Comparison of ENCODE assay signal across 25 cellular contexts in genomic region chr1:178908358-178908757, GRCh38. TPM values are rescaled to one million over a fixed set of nuclear protein-coding genes. Genes with fewer than 3 reads are reported as not detected.
DNase-seq lines count a peak whose midpoint lies in the region; ATAC-seq and TF ChIP-seq lines count a peak whose summit lies in the region.
"Had no signal": no experiment of that assay in that cellular context is flagged by ENCODE, and none has a peak within 500 bp of the region (broad histone marks: within the 10 kb centered on the region; RNA-seq: fewer than 3 reads in every experiment).

No MANE protein-coding gene starts in this region.

- H4K20me1 ChIP-seq in GM23248 (ENCODE audit: insufficient read depth) = 0 out of 2 replicates have a peak, but pooled peaks cover 3% of the 10 kb centered on the region

- peaks cover 27 to 35% of the 10 kb centered on the region in 2 donors for H3K36me3 Mint-ChIP-seq in CD4-positive, alpha-beta memory T cell
- peaks cover 80% of the 10 kb centered on the region for H3K36me3 Mint-ChIP-seq in CD4-positive, alpha-beta T cell (ENCODE audit: low read depth)

- no peak overlapping the region for H3K9ac ChIP-seq in GM23248

- H3K9me3 Mint-ChIP-seq in CD4-positive, alpha-beta memory T cell = peaks cover 0 to 8% (median 0%) of the 10 kb centered on the region in 8 donors
- H3K9me3 Mint-ChIP-seq in CD4-positive, alpha-beta T cell = peaks cover 3% of the 10 kb centered on the region
- H3K9me3 Mint-ChIP-seq: GM23338 had no signal

- H3K4me3 ChIP-seq in GM23248 (no peak overlapping the region), fibroblast of the aortic adventitia (ENCODE audit: low read depth, low read length) (no peak overlapping the region)
- H3K4me3 ChIP-seq in CD4-positive, alpha-beta memory T cell (ENCODE audit: low read length in 2 of 2) = no peak overlapping the region
- H3K4me3 ChIP-seq: gastrocnemius medialis, GM23338, lung, MG63, prostate gland, SK-N-MC, testis had no signal

- no peaks in the 10 kb centered on the region for H3K27me3 ChIP-seq in GM23248 (replicated peaks; ENCODE audit: insufficient read depth)
- no peaks in the 10 kb centered on the region for H3K27me3 ChIP-seq in CD4-positive, alpha-beta memory T cell (ENCODE audit: insufficient read depth, low read length)
- H3K27me3 ChIP-seq in CD4-positive, alpha-beta T cell (ENCODE audit: control insufficient read depth, insufficient read depth, low read length) = no peaks in the 10 kb centered on the region
- H3K27me3 ChIP-seq: brain microvascular endothelial cell, gastrocnemius medialis, MG63, testis had no signal

- CTCF ChIA-PET in CD4-positive, alpha-beta memory T cell (lab: Charles Lee; ENCODE audit: partially characterized antibody) = no interaction called here
- CTCF ChIA-PET in CD4-positive, alpha-beta T cell (lab: Charles Lee) = no interaction called here

- in situ Hi-C loops in GM23248 (cut with MboI) = no loop called here

- H3K27me3 Mint-ChIP-seq in CD4-positive, alpha-beta memory T cell = peaks cover 0 to 4% of the 10 kb centered on the region in 2 donors
- H3K27me3 Mint-ChIP-seq in CD4-positive, alpha-beta T cell = no peaks in the 10 kb centered on the region

- H3K4me2 ChIP-seq in GM23248 (ENCODE audit: unreplicated experiment) = peak overlapping the region; percentile 13
- H3K4me2 ChIP-seq: GM23338 had no signal

- no peak overlapping the region for H2AFZ ChIP-seq in GM23248
- H2AFZ ChIP-seq: GM23338 had no signal

- H3K4me3 Mint-ChIP-seq in CD4-positive, alpha-beta memory T cell = no peak overlapping the region
- no peak overlapping the region for H3K4me3 Mint-ChIP-seq in CD4-positive, alpha-beta T cell
- H3K4me3 Mint-ChIP-seq: GM23338 had no signal

- H3K27ac ChIP-seq in GM23248 = peak overlapping the region; percentile 26; the same call in 1 of the 2 replicates
- no peak overlapping the region for H3K27ac ChIP-seq in CD4-positive, alpha-beta memory T cell (ENCODE audit: low read depth, low read length)
- H3K27ac ChIP-seq in CD4-positive, alpha-beta T cell (ENCODE audit: low read depth, low read length) = no peak overlapping the region
- H3K27ac ChIP-seq: brain microvascular endothelial cell, gastrocnemius medialis, prostate gland, SK-N-MC, testis, VCaP had no signal

- H3K9me3 ChIP-seq in GM23248 (ENCODE audit: low read depth) = no peaks in the 10 kb centered on the region
- no peaks in the 10 kb centered on the region for H3K9me3 ChIP-seq in CD4-positive, alpha-beta memory T cell (ENCODE audit: control insufficient read depth in 1 of 2, low read length in 2 of 2)
- no peaks in the 10 kb centered on the region for H3K9me3 ChIP-seq in CD4-positive, alpha-beta T cell (ENCODE audit: control insufficient read depth, low read length)
- H3K9me3 ChIP-seq: gastrocnemius medialis, MG63, prostate gland, testis had no signal

- H3K9me2 ChIP-seq in GM23248 (ENCODE audit: insufficient read depth) = no peaks in the 10 kb centered on the region

- intact Hi-C loops in CD4-positive, alpha-beta memory T cell (cut with micrococcal nuclease) = no loop called here
- intact Hi-C loops in CD4-positive, alpha-beta T cell (cut with DNase I, micrococcal nuclease) = no loop called here

- POLR2A ChIA-PET in CD4-positive, alpha-beta memory T cell (lab: Charles Lee; ENCODE audit: partially characterized antibody) = no interaction called here
- POLR2A ChIA-PET in CD4-positive, alpha-beta T cell (lab: Charles Lee) = no interaction called here

- peaks cover 30% of the 10 kb centered on the region; the same call in 1 of the 2 replicates for H3K79me2 ChIP-seq in GM23248 (ENCODE audit: insufficient read depth)

- no peaks in the 10 kb centered on the region for H3K4me1 Mint-ChIP-seq in CD4-positive, alpha-beta memory T cell
- no peaks in the 10 kb centered on the region for H3K4me1 Mint-ChIP-seq in CD4-positive, alpha-beta T cell (ENCODE audit: low read depth)
- H3K4me1 Mint-ChIP-seq: GM23338 had no signal

- DNase-seq in GM23248 (peak; percentile 69), amniotic stem cell (lab: John Stamatoyannopoulos, UW) (peak; percentile 15), fibroblast of the aortic adventitia (ENCODE audit: low read depth) (peak; percentile 67)
- no peak for DNase-seq in CD4-positive, alpha-beta memory T cell
- no peak for DNase-seq in CD4-positive, alpha-beta T cell
- DNase-seq in activated naive CD4-positive, alpha-beta T cell (lab: John Stamatoyannopoulos, UW) = no peak
- DNase-seq: activated CD4-positive, alpha-beta T cell treated with anti-CD3 and anti-CD28 coated beads, Interleukin-2, amount 50 U/mL, for 1 hour; brain microvascular endothelial cell; COR-L47; gastrocnemius medialis; MG63; NCI-H1417; NCI-H2107; NCI-H526; RPMI8226; testis had no signal

- no peak for ATAC-seq in HG03135 (IDR thresholded peaks at IDR 0.05; ENCODE audit: unreplicated experiment)
- ATAC-seq in CD4-positive, alpha-beta T cell (ENCODE audit: poor library complexity) = no peak
- ATAC-seq: activated naive CD4-positive, alpha-beta T cell treated with anti-CD3 and anti-CD28 coated beads, Interleukin-2, amount 50 U/mL, for 72 hours; gastrocnemius medialis; GM23338 had no signal

- peaks cover 24% of the 10 kb centered on the region for H3K4me1 ChIP-seq in GM23248 (ENCODE audit: insufficient read depth)
- H3K4me1 ChIP-seq in CD4-positive, alpha-beta memory T cell (ENCODE audit: insufficient read depth, low read length) = no peaks in the 10 kb centered on the region
- H3K4me1 ChIP-seq: gastrocnemius medialis, prostate gland, testis had no signal

- peaks cover 30% of the 10 kb centered on the region for H3F3A ChIP-seq in GM23248 (ENCODE audit: insufficient read depth)

- no peak for TF ChIP-seq CTCF in fibroblast of the aortic adventitia (IDR thresholded peaks at IDR 0.05; ENCODE audit: insufficient read depth, low read length)
- TF ChIP-seq CTCF in CD4-positive, alpha-beta T cell (IDR thresholded peaks at IDR 0.05) = no peak

- H3K36me3 ChIP-seq in GM23248 (ENCODE audit: low read depth) = peaks cover 16% of the 10 kb centered on the region
- no peaks in the 10 kb centered on the region for H3K36me3 ChIP-seq in CD4-positive, alpha-beta memory T cell (ENCODE audit: insufficient read depth, low read length)
- H3K36me3 ChIP-seq: brain microvascular endothelial cell, gastrocnemius medialis, prostate gland had no signal

- WGBS in GM23248 (ENCODE audit: low coverage in 1 of 2, low lambda C conversion rate in 2 of 2, missing lambda C conversion rate in 2 of 2), 2 experiments = 24 to 28% methylated on average over 1 of the region's 1 CpG

- H3K27ac Mint-ChIP-seq in CD4-positive, alpha-beta memory T cell = no peak overlapping the region
- H3K27ac Mint-ChIP-seq in CD4-positive, alpha-beta T cell = no peak overlapping the region
- H3K27ac Mint-ChIP-seq: activated naive CD4-positive, alpha-beta T cell treated with anti-CD3 and anti-CD28 coated beads, Interleukin-2, amount 50 U/mL, for 72 hours; GM23338 had no signal

RNA-seq across cellular contexts. Expression of gene ANGPTL1, which starts 37.5 kb away (rescaled TPM):
- 3.5 and 4.7 TPM in 2 replicates for total RNA-seq in GM23248 (2014; rRNA removed; shearing (Covaris generic))
- 3.6 and 4.1 TPM in 2 replicates for polyA plus RNA-seq in GM23248 (2016; fragmentation: Nextera tagmentation; extraction: Ambion mirVana)
- 6.0 and 6.6 TPM in 2 replicates for total RNA-seq in fibroblast of the aortic adventitia (ENCODE audit: low replicate concordance)
- total RNA-seq in CD4-positive, alpha-beta memory T cell = not detected
- polyA plus RNA-seq in CD4-positive, alpha-beta memory T cell = not detected
- total RNA-seq in CD4-positive, alpha-beta T cell = not detected
- total RNA-seq: activated naive CD4-positive, alpha-beta T cell treated with anti-CD3 and anti-CD28 coated beads, Interleukin-2, amount 50 U/mL, for 72 hours; GM23338; T-helper 2 cell treated with Interferon-gamma antibody and Interleukin-4, amounts not matched to agents 100 ng/mL and 5 ng/mL, for 36 hours had no signal
- polyA plus RNA-seq: keratinocyte had no signal

Comparison
In these comparisons a context has a peak if more than half of its experiments do, and no peak if none do; other contexts are left out.
1. DNase-seq: peak in GM23248 (single experiment), amniotic stem cell (single experiment) and fibroblast of the aortic adventitia (single experiment); none in CD4-positive, alpha-beta memory T cell (0 of 5), CD4-positive, alpha-beta T cell (0 of 10) and activated naive CD4-positive, alpha-beta T cell (0 of 4).